In genomic region chr1:90414201-90414600, GRCh38 we compare ENCODE assay signal across 26 cellular contexts.
"Had no signal": no experiment of that assay in that cellular context is flagged by ENCODE, and none has a peak within 500 bp of the region (broad histone marks: within the 10 kb centered on the region; RNA-seq: fewer than 3 reads in every experiment).

No MANE protein-coding gene starts in this region.

- H3K27ac ChIP-seq: SK-N-MC had no signal

- FAIRE-seq: astrocyte, TTC549 had no signal

- ATAC-seq: activated CD8-positive, alpha-beta memory T cell treated with anti-CD3 and anti-CD28 coated beads, Interleukin-2, amount 10 ng/mL, durations not matched to agents 7 days and 5 days; Panc1; Right ventricle myocardium inferior; T-cell had no signal

- DNase-seq: activated B cell treated with CpG ODN at 0.5 μM for 24 hours; activated CD4-positive, alpha-beta T cell treated with anti-CD3 and anti-CD28 coated beads for 1 hour; activated CD4-positive, alpha-beta T cell treated with anti-CD3 and anti-CD28 coated beads, Interleukin-2, amount 10 ng/mL, durations not matched to agents 24 days and 14 days; activated CD4-positive, alpha-beta T cell treated with anti-CD3 and anti-CD28 coated beads, Interleukin-2, amount 50 U/mL, for 48 hours; activated CD8-positive, alpha-beta memory T cell treated with anti-CD3 and anti-CD28 coated beads, Interleukin-2, amount 10 ng/mL, durations not matched to agents 7 days and 5 days; activated effector memory CD4-positive, alpha-beta T cell treated with anti-CD3 and anti-CD28 coated beads, Interleukin-2, amount 50 U/mL, for 16 hours; activated naive CD4-positive, alpha-beta T cell treated with Interleukin-2 at 50 U/mL for 16 hours; activated T-cell treated with anti-CD3 and anti-CD28 coated beads, Interleukin-2, amount 50 U/mL, for 24 hours; KG1; NCI-H1048; NCI-H1930; NCI-H2171; NCI-H2227 treated with DMSO at 0.1 percent for 48 hours; NCI-H446 treated with DMSO at 0.1 percent for 48 hours; NCI-H748 treated with DMSO at 0.1 percent for 48 hours; NK-92 treated with Interleukin-12 subunit alpha and Interleukin-12 subunit beta, amount 100 ng/mL, for 24 hours; OCI-M1; RPMI8226; T-cell; T-helper 2 cell; T1000 had no signal

- H3K4me3 ChIP-seq: SK-N-MC had no signal
